25 cellular contexts compared by ENCODE assay signal in the genomic region with DNA sequence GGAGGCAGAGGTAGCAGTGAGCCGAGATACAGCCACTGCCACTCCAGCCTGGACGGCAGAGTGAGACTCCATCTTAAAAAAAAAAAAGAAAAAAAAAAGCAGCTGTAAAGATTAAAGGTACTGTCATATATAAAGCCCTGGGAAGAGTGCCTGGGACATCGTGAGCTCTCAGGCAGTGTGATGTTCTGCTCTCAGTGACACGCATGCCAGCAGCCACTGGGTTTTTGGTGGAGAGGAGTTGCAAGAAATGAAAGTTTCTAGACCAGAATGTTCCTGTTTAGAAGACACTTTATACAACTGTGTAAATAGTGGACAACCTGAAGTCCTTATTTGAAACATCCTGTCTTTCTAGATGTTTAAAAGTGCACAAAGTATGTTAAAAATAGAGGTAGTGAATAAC.
DNase-seq lines count a peak whose midpoint lies in the region; ATAC-seq and TF ChIP-seq lines count a peak whose summit lies in the region.
"Had no signal": no experiment of that assay in that cellular context is flagged by ENCODE, and none has a peak within 500 bp of the region (broad histone marks: within the 10 kb centered on the region; RNA-seq: fewer than 3 reads in every experiment).

No MANE protein-coding gene starts in this region.

- intact Hi-C loops in sigmoid colon (cut with DNase I) = no loop called here
- intact Hi-C loops in PC-9 (cut with micrococcal nuclease; ENCODE audit: unreplicated experiment) = no loop called here

- H3K4me1 ChIP-seq in gastroesophageal sphincter = peaks cover 0 to 2% (median 0%) of the 10 kb centered on the region in 3 donors
- H3K4me1 ChIP-seq in sigmoid colon = no peaks in the 10 kb centered on the region
- H3K4me1 ChIP-seq in PC-9 (replicated peaks; ENCODE audit: insufficient read depth) = no peaks in the 10 kb centered on the region
- no peaks in the 10 kb centered on the region for H3K4me1 ChIP-seq in neural progenitor cell
- H3K4me1 ChIP-seq: BE2C, BLaER1 had no signal

- 73 to 76% methylated on average over 2 to 4 of the region's 4 CpGs for WGBS in gastroesophageal sphincter (ENCODE audit: low coverage in 1 of 2), 2 donors
- WGBS in sigmoid colon, 2 donors = 67 to 83% methylated on average over 4 of the region's 4 CpGs

- H3K27ac Mint-ChIP-seq in nephron progenitor cell = peak overlapping the region; percentile 27
- H3K27ac Mint-ChIP-seq in neural progenitor cell = no peak overlapping the region
- H3K27ac Mint-ChIP-seq: CD8-positive, alpha-beta memory T cell had no signal

- H3F3A ChIP-seq in PC-9 (ENCODE audit: insufficient read depth, low read depth) (peaks cover 9% of the 10 kb centered on the region; the same call in 1 of the 2 replicates), neural progenitor cell (ENCODE audit: low read depth) (peaks cover 14% of the 10 kb centered on the region)

- ATAC-seq in gastroesophageal sphincter = peak; percentile 28
- ATAC-seq in GM21717 (IDR thresholded peaks at IDR 0.05; ENCODE audit: unreplicated experiment) = no peak
- ATAC-seq: GM12878 had no signal

- peak overlapping the region in 2 of 4 donors; percentile 57 to 77 for H3K27ac ChIP-seq in gastroesophageal sphincter
- H3K27ac ChIP-seq in sigmoid colon = peak overlapping the region in 1 of 4 donors; percentile 14
- no peak overlapping the region for H3K27ac ChIP-seq in PC-9
- no peak overlapping the region for H3K27ac ChIP-seq in neural progenitor cell
- H3K27ac ChIP-seq: BLaER1 had no signal

- H3K9me3 ChIP-seq in gastroesophageal sphincter (no peaks in the 10 kb centered on the region), sigmoid colon (no peaks in the 10 kb centered on the region), PC-9 (ENCODE audit: insufficient read depth, low read depth) (no peaks in the 10 kb centered on the region), neural progenitor cell (ENCODE audit: low read depth) (no peaks in the 10 kb centered on the region)
- H3K9me3 ChIP-seq: BE2C had no signal

- H2AFZ ChIP-seq in PC-9 (no peak overlapping the region), neural progenitor cell (replicated peaks) (no peak overlapping the region)

- peaks cover 23% of the 10 kb centered on the region for H3K4me1 Mint-ChIP-seq in nephron progenitor cell
- no peaks in the 10 kb centered on the region for H3K4me1 Mint-ChIP-seq in neural progenitor cell
- H3K4me1 Mint-ChIP-seq: CD14-positive monocyte; CD4-positive, alpha-beta memory T cell; CD4-positive, CD25-positive, alpha-beta regulatory T cell; CD8-positive, alpha-beta memory T cell had no signal

- H3K36me3 ChIP-seq in gastroesophageal sphincter = no peaks in the 10 kb centered on the region
- no peaks in the 10 kb centered on the region for H3K36me3 ChIP-seq in sigmoid colon
- no peaks in the 10 kb centered on the region for H3K36me3 ChIP-seq in PC-9 (ENCODE audit: low read depth)
- no peaks in the 10 kb centered on the region for H3K36me3 ChIP-seq in neural progenitor cell
- H3K36me3 ChIP-seq: BE2C, BLaER1 had no signal

- no peaks in the 10 kb centered on the region for H3K36me3 Mint-ChIP-seq in nephron progenitor cell (ENCODE audit: low read depth)
- H3K36me3 Mint-ChIP-seq in neural progenitor cell = no peaks in the 10 kb centered on the region
- H3K36me3 Mint-ChIP-seq: CD14-positive monocyte; CD4-positive, alpha-beta memory T cell; CD4-positive, CD25-positive, alpha-beta regulatory T cell; CD8-positive, alpha-beta memory T cell had no signal

- no peak overlapping the region for H3K4me2 ChIP-seq in PC-9
- H3K4me2 ChIP-seq in neural progenitor cell = no peak overlapping the region
- H3K4me2 ChIP-seq: BLaER1 had no signal

- H3K4me3 ChIP-seq in gastroesophageal sphincter (no peak overlapping the region), sigmoid colon (no peak overlapping the region), PC-9 (no peak overlapping the region), neural progenitor cell (no peak overlapping the region)
- H3K4me3 ChIP-seq: BLaER1, GM12878 had no signal

- H3K79me2 ChIP-seq in PC-9 (ENCODE audit: low read depth) (no peaks in the 10 kb centered on the region), neural progenitor cell (ENCODE audit: low read depth) (no peaks in the 10 kb centered on the region)

- no peaks in the 10 kb centered on the region for H3K9me3 Mint-ChIP-seq in nephron progenitor cell
- H3K9me3 Mint-ChIP-seq in neural progenitor cell = no peaks in the 10 kb centered on the region
- H3K9me3 Mint-ChIP-seq: CD8-positive, alpha-beta memory T cell had no signal

- POLR2A ChIA-PET in PC-9 (lab: Charles Lee; ENCODE audit: unreplicated experiment) = no interaction called here

- H3K4me3 Mint-ChIP-seq in nephron progenitor cell = no peak overlapping the region
- H3K4me3 Mint-ChIP-seq in neural progenitor cell = no peak overlapping the region
- H3K4me3 Mint-ChIP-seq: CD14-positive monocyte; CD4-positive, alpha-beta memory T cell; CD4-positive, CD25-positive, alpha-beta regulatory T cell; CD8-positive, alpha-beta memory T cell had no signal

- no peaks in the 10 kb centered on the region for H4K20me1 ChIP-seq in PC-9 (ENCODE audit: insufficient read depth)
- no peaks in the 10 kb centered on the region for H4K20me1 ChIP-seq in neural progenitor cell (ENCODE audit: low read depth)
- H4K20me1 ChIP-seq: BLaER1 had no signal

- CTCF ChIA-PET in PC-9 (lab: Charles Lee) = no interaction called here

- DNase-seq in nephron progenitor cell = no peak
- peak; percentile 63 for DNase-seq in sigmoid colon
- DNase-seq in PC-9 = no peak
- DNase-seq in stimulated activated naive CD4-positive, alpha-beta T cell (lab: John Stamatoyannopoulos, UW) = no peak
- DNase-seq in neural progenitor cell (ENCODE audit: low spot score) = no peak
- DNase-seq: 8988T; ACHN; BE2C; C1 segment of cervical spinal cord; CD4-positive, alpha-beta memory T cell; CD4-positive, CD25-positive, alpha-beta regulatory T cell; CD8-positive, alpha-beta memory T cell; COR-L47; DMS 273 treated with DMSO at 0.1 percent for 48 hours; DMS153; DMS53; DMS79; DND-41; EL; GDM1 had no signal

- no peak for TF ChIP-seq POLR2A in gastroesophageal sphincter (IDR thresholded peaks at IDR 0.05)
- no peak for TF ChIP-seq POLR2A in sigmoid colon (IDR thresholded peaks at IDR 0.05)

- H3K27me3 ChIP-seq in gastroesophageal sphincter (no peaks in the 10 kb centered on the region), sigmoid colon (no peaks in the 10 kb centered on the region), PC-9 (ENCODE audit: insufficient read depth, low read depth) (peaks cover 59% of the 10 kb centered on the region), neural progenitor cell (no peaks in the 10 kb centered on the region)
- H3K27me3 ChIP-seq: BE2C, BLaER1 had no signal

- peaks cover 10% of the 10 kb centered on the region for H3K27me3 Mint-ChIP-seq in nephron progenitor cell (ENCODE audit: low read depth, poor library complexity)
- H3K27me3 Mint-ChIP-seq in neural progenitor cell (ENCODE audit: insufficient read depth, low read depth) = peaks cover 9% of the 10 kb centered on the region
- H3K27me3 Mint-ChIP-seq: CD4-positive, CD25-positive, alpha-beta regulatory T cell had no signal

- no TSS peak for BruUV-seq in PC-9 (replicated peaks; lab: Mats Ljungman, UMichigan)

- H3K9ac ChIP-seq in neural progenitor cell = no peak overlapping the region
- H3K9ac ChIP-seq: BLaER1 had no signal

- no peak for TF ChIP-seq CTCF in gastroesophageal sphincter (IDR thresholded peaks at IDR 0.05)
- TF ChIP-seq CTCF in nephron progenitor cell (IDR thresholded peaks at IDR 0.05) = no peak
- no peak for TF ChIP-seq CTCF in sigmoid colon (IDR thresholded peaks at IDR 0.05)
- TF ChIP-seq CTCF in PC-9 (conservative IDR thresholded peaks at IDR 0.05) = no peak
- TF ChIP-seq CTCF in neural progenitor cell (IDR thresholded peaks at IDR 0.05) = no peak

- no peak for TF ChIP-seq EP300 in gastroesophageal sphincter (IDR thresholded peaks at IDR 0.05)
- TF ChIP-seq EP300 in sigmoid colon (IDR thresholded peaks at IDR 0.05) = no peak

- no peaks in the 10 kb centered on the region for H3K9me2 ChIP-seq in PC-9 (ENCODE audit: insufficient read depth)
